ENCODE assay signal across 18 cellular contexts in genomic region chr22:45889093-45889538, GRCh38.
"Had no signal": no experiment of that assay in that cellular context is flagged by ENCODE, and none has a peak within 500 bp of the region (broad histone marks: within the 10 kb centered on the region; RNA-seq: fewer than 3 reads in every experiment).

No MANE protein-coding gene starts in this region.

- H3K4me3 Mint-ChIP-seq: activated CD4-positive, alpha-beta T cell treated with anti-CD3 and anti-CD28 coated beads, Interleukin-2, amount 10 ng/mL, durations not matched to agents 7 days and 5 days; activated T-cell treated with anti-CD3 and anti-CD28 coated beads, Interleukin-2, amount 50 U/mL, for 72 hours; natural killer cell; stimulated activated effector memory CD8-positive, alpha-beta T cell treated with anti-CD3 and anti-CD28 coated beads, Interleukin-12 subunit alpha, Interleukin-12 subunit beta, amount 100 ng/mL, for 72 hours had no signal

- H3K9me3 ChIP-seq: body of pancreas, mucosa of descending colon, prostate gland, sigmoid colon had no signal

- H3K27me3 ChIP-seq: body of pancreas had no signal

- H3K4me1 Mint-ChIP-seq: activated CD4-positive, alpha-beta T cell treated with anti-CD3 and anti-CD28 coated beads, Interleukin-2, amount 10 ng/mL, durations not matched to agents 7 days and 5 days; natural killer cell; stimulated activated effector memory CD8-positive, alpha-beta T cell treated with anti-CD3 and anti-CD28 coated beads, Interleukin-12 subunit alpha, Interleukin-12 subunit beta, amount 100 ng/mL, for 72 hours had no signal

- H3K36me3 ChIP-seq: prostate gland, sigmoid colon had no signal

- ATAC-seq: activated naive CD4-positive, alpha-beta T cell treated with anti-CD3 and anti-CD28 coated beads, Interleukin-2, amount 50 U/mL, for 72 hours; activated T-cell treated with anti-CD3 and anti-CD28 coated beads, Interleukin-2, amount 50 U/mL, for 72 hours; body of pancreas; mucosa of descending colon; natural killer cell; stimulated activated effector memory CD8-positive, alpha-beta T cell treated with anti-CD3 and anti-CD28 coated beads, Interleukin-12 subunit alpha, Interleukin-12 subunit beta, amount 100 ng/mL, for 72 hours had no signal

- H3K36me3 Mint-ChIP-seq: activated naive CD4-positive, alpha-beta T cell treated with anti-CD3 and anti-CD28 coated beads, Interleukin-2, amount 50 U/mL, for 72 hours; natural killer cell; stimulated activated effector memory CD8-positive, alpha-beta T cell treated with anti-CD3 and anti-CD28 coated beads, Interleukin-12 subunit alpha, Interleukin-12 subunit beta, amount 100 ng/mL, for 72 hours had no signal

- H3K9me3 Mint-ChIP-seq: activated CD4-positive, alpha-beta T cell treated with anti-CD3 and anti-CD28 coated beads, Interleukin-2, amount 10 ng/mL, durations not matched to agents 7 days and 5 days; activated naive CD4-positive, alpha-beta T cell treated with anti-CD3 and anti-CD28 coated beads, Interleukin-2, amount 50 U/mL, for 72 hours; activated T-cell treated with anti-CD3 and anti-CD28 coated beads, Interleukin-2, amount 50 U/mL, for 72 hours; natural killer cell; stimulated activated effector memory CD8-positive, alpha-beta T cell treated with anti-CD3 and anti-CD28 coated beads, Interleukin-12 subunit alpha, Interleukin-12 subunit beta, amount 100 ng/mL, for 72 hours had no signal

- H3K4me3 ChIP-seq: body of pancreas, lung, mucosa of descending colon, prostate gland, sigmoid colon had no signal

- H3K27ac ChIP-seq: body of pancreas, prostate gland, sigmoid colon had no signal

- H3K27ac Mint-ChIP-seq: activated naive CD4-positive, alpha-beta T cell treated with anti-CD3 and anti-CD28 coated beads, Interleukin-2, amount 50 U/mL, for 72 hours; activated T-cell treated with anti-CD3 and anti-CD28 coated beads, Interleukin-2, amount 50 U/mL, for 72 hours; natural killer cell; stimulated activated effector memory CD8-positive, alpha-beta T cell treated with anti-CD3 and anti-CD28 coated beads, Interleukin-12 subunit alpha, Interleukin-12 subunit beta, amount 100 ng/mL, for 72 hours had no signal

- DNase-seq: activated CD4-positive, alpha-beta T cell treated with anti-CD3 and anti-CD28 coated beads, Interleukin-2, amount 10 ng/mL, durations not matched to agents 7 days and 5 days; activated CD8-positive, alpha-beta memory T cell treated with anti-CD3 and anti-CD28 coated beads, Interleukin-2, amount 50 U/mL, for 48 hours; activated gamma-delta T cell; activated T-cell treated with anti-CD3 and anti-CD28 coated beads, Interleukin-2, amount 50 U/mL, for 72 hours; body of pancreas; central memory CD4-positive, alpha-beta T cell; cortex of kidney; effector CD8-positive, alpha-beta T cell; foreskin fibroblast; natural killer cell; occipital lobe; sigmoid colon; stimulated activated CD4-positive, alpha-beta T cell treated with anti-CD3 and anti-CD28 coated beads, Interleukin-1b, Interleukin-23, amount 100 ng/mL, for 48 hours had no signal
